21 cellular contexts compared by ENCODE assay signal in the genomic region with DNA sequence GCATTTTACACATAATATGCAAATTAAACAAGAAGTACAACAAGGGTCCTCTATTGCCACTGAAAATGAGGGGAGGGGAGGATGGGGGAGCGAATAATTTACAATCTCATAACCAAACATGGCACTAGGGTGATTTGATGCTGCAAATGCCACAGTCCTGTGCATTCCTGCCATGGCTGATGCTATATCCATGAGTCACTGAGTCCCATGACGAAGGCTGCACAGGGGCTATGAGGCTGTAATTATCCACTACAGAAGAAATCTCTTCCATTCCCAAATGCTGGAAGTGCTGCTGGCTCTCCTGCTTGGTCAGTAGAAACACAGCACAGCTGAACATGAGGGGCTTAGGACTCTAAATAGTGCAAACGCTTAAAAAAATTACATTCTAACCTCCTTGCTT.
DNase-seq lines count a peak whose midpoint lies in the region; ATAC-seq, FAIRE-seq and TF ChIP-seq lines count a peak whose summit lies in the region.
"Had no signal": no experiment of that assay in that cellular context is flagged by ENCODE, and none has a peak within 500 bp of the region (broad histone marks: within the 10 kb centered on the region; RNA-seq: fewer than 3 reads in every experiment).

No MANE protein-coding gene starts in this region.

- no peaks in the 10 kb centered on the region for H3K9me3 Mint-ChIP-seq in natural killer cell treated with Interleukin-12 subunit alpha and Interleukin-12 subunit beta and Interleukin-15 and Interleukin-18, amount 100 ng/mL, for 72 hours
- H3K9me3 Mint-ChIP-seq: activated T-helper 1 cell treated with anti-CD3 and anti-CD28 coated beads, Interleukin-12 subunit alpha, Interleukin-12 subunit beta, Interleukin-2, Interleukin-4 antibody, amounts not matched to agents 30 ng/mL and 10 ng/mL and 1 ng/mL, durations not matched to agents 14 hours and 24 hours and 36 hours; WTC11 had no signal

- no peaks in the 10 kb centered on the region for H3K36me3 ChIP-seq in brain microvascular endothelial cell (replicated peaks)
- H3K36me3 ChIP-seq: right lobe of liver had no signal

- no peak overlapping the region for H3K4me3 ChIP-seq in brain microvascular endothelial cell (ENCODE audit: low read depth, low read length)
- H3K4me3 ChIP-seq: mucosa of descending colon, right lobe of liver had no signal

- no peaks in the 10 kb centered on the region for H3K36me3 Mint-ChIP-seq in natural killer cell treated with Interleukin-12 subunit alpha and Interleukin-12 subunit beta and Interleukin-15 and Interleukin-18, amount 100 ng/mL, for 72 hours

- no peaks in the 10 kb centered on the region for H3K27me3 ChIP-seq in brain microvascular endothelial cell (replicated peaks)
- H3K27me3 ChIP-seq: right lobe of liver had no signal

- intact Hi-C loops in posterior cingulate gyrus (cut with DNase I): no loop called here

- ATAC-seq in natural killer cell treated with Interleukin-12 subunit alpha and Interleukin-12 subunit beta and Interleukin-15 and Interleukin-18, amount 100 ng/mL, for 72 hours: no peak
- ATAC-seq in GM18858 (IDR thresholded peaks at IDR 0.05; ENCODE audit: unreplicated experiment) (no peak), GM21576 (IDR thresholded peaks at IDR 0.05; ENCODE audit: unreplicated experiment) (no peak)
- ATAC-seq: activated CD8-positive, alpha-beta T cell treated with anti-CD3 and anti-CD28 coated beads, Interleukin-2, amount 10 ng/mL, durations not matched to agents 7 days and 5 days; HCT116; left cardiac atrium; mucosa of descending colon; right lobe of liver; WTC11 had no signal

- no peak overlapping the region for H3K27ac ChIP-seq in brain microvascular endothelial cell
- H3K27ac ChIP-seq: right lobe of liver, RWPE1 had no signal

- no peak overlapping the region for H3K27ac Mint-ChIP-seq in natural killer cell treated with Interleukin-12 subunit alpha and Interleukin-12 subunit beta and Interleukin-15 and Interleukin-18, amount 100 ng/mL, for 72 hours
- H3K27ac Mint-ChIP-seq: activated CD8-positive, alpha-beta T cell treated with anti-CD3 and anti-CD28 coated beads, Interleukin-2, amount 10 ng/mL, durations not matched to agents 7 days and 5 days; activated T-helper 1 cell treated with anti-CD3 and anti-CD28 coated beads, Interleukin-12 subunit alpha, Interleukin-12 subunit beta, Interleukin-2, Interleukin-4 antibody, amounts not matched to agents 30 ng/mL and 10 ng/mL and 1 ng/mL, durations not matched to agents 14 hours and 24 hours and 36 hours; WTC11 had no signal

- no peak overlapping the region for H3K4me3 Mint-ChIP-seq in natural killer cell treated with Interleukin-12 subunit alpha and Interleukin-12 subunit beta and Interleukin-15 and Interleukin-18, amount 100 ng/mL, for 72 hours
- H3K4me3 Mint-ChIP-seq: activated CD8-positive, alpha-beta T cell treated with anti-CD3 and anti-CD28 coated beads, Interleukin-2, amount 10 ng/mL, durations not matched to agents 7 days and 5 days; activated T-helper 1 cell treated with anti-CD3 and anti-CD28 coated beads, Interleukin-12 subunit alpha, Interleukin-12 subunit beta, Interleukin-2, Interleukin-4 antibody, amounts not matched to agents 30 ng/mL and 10 ng/mL and 1 ng/mL, durations not matched to agents 14 hours and 24 hours and 36 hours; WTC11 had no signal

- in situ Hi-C loops in brain microvascular endothelial cell (cut with HindIII; ENCODE audit: low pct_ligation_motif_present, low sequenced_read_pairs): no loop called here

- no peaks in the 10 kb centered on the region for H3K4me1 Mint-ChIP-seq in natural killer cell treated with Interleukin-12 subunit alpha and Interleukin-12 subunit beta and Interleukin-15 and Interleukin-18, amount 100 ng/mL, for 72 hours (ENCODE audit: low read depth in 2 of 2)

- peak; percentile 50 for DNase-seq in AG20443 (ENCODE audit: low spot score)
- DNase-seq in HTR-8/SVneo (ENCODE audit: insufficient read length, low spot score): peak; percentile 57
- peak; percentile 64 for DNase-seq in brain microvascular endothelial cell
- DNase-seq in islet precursor cell: peak; percentile 82
- DNase-seq in natural killer cell treated with Interleukin-12 subunit alpha and Interleukin-12 subunit beta and Interleukin-15 and Interleukin-18, amount 100 ng/mL, for 72 hours (ENCODE audit: low spot score): no peak
- no peak for DNase-seq in posterior cingulate gyrus
- DNase-seq: activated CD8-positive, alpha-beta T cell treated with anti-CD3 and anti-CD28 coated beads, Interleukin-2, amount 10 ng/mL, durations not matched to agents 7 days and 5 days; cortex of kidney; erythroblast; hippocampal formation; left cardiac atrium; mucosa of descending colon; MV-4-11; NCI-H2107; right lobe of liver had no signal

- FAIRE-seq in HTR-8/SVneo (lab: Jason Lieb, UNC): peak; percentile 59

- TF ChIP-seq CTCF in brain microvascular endothelial cell (IDR thresholded peaks at IDR 0.05; ENCODE audit: low read depth, low read length, missing control alignments): no peak

- H3K27me3 Mint-ChIP-seq in natural killer cell treated with Interleukin-12 subunit alpha and Interleukin-12 subunit beta and Interleukin-15 and Interleukin-18, amount 100 ng/mL, for 72 hours: no peaks in the 10 kb centered on the region

Comparison
In these comparisons a context has a peak if more than half of its experiments do, and no peak if none do; other contexts are left out.
1. DNase-seq: peak in AG20443 (single experiment), HTR-8/SVneo (single experiment), brain microvascular endothelial cell (single experiment) and islet precursor cell (single experiment); none in natural killer cell treated with Interleukin-12 subunit alpha and Interleukin-12 subunit beta and Interleukin-15 and Interleukin-18, amount 100 ng/mL, for 72 hours (single experiment) and posterior cingulate gyrus (0 of 10).